Comparison of ENCODE assay signal across 8 cellular contexts in genomic region chr3:17412950-17413530, GRCh38.
DNase-seq lines count a peak whose midpoint lies in the region; ATAC-seq, FAIRE-seq and TF ChIP-seq lines count a peak whose summit lies in the region.

No MANE protein-coding gene starts in this region.

- H3K27me3 ChIP-seq in body of pancreas (no peaks in the 10 kb centered on the region), thoracic aorta (replicated peaks; ENCODE audit: insufficient read depth) (no peaks in the 10 kb centered on the region)

- no peaks in the 10 kb centered on the region for H3K4me1 ChIP-seq in body of pancreas
- peaks cover 0 to 4% of the 10 kb centered on the region in 2 donors for H3K4me1 ChIP-seq in kidney (ENCODE audit: control insufficient read depth in 1 of 2, insufficient read depth in 1 of 2, low read depth in 1 of 2, low read length in 2 of 2)
- H3K4me1 ChIP-seq in thoracic aorta (ENCODE audit: control insufficient read depth in 1 of 2, low read depth in 2 of 2), result no peaks in the 10 kb centered on the region

- H3K9me3 ChIP-seq in body of pancreas (no peaks in the 10 kb centered on the region), kidney (ENCODE audit: control insufficient read depth in 1 of 2, low read length in 2 of 2) (no peaks in the 10 kb centered on the region), thoracic aorta (no peaks in the 10 kb centered on the region)

- TF ChIP-seq CTCF in body of pancreas (IDR thresholded peaks at IDR 0.05) (peak; percentile 53 to 80 (median 75)), kidney (IDR thresholded peaks at IDR 0.05; ENCODE audit: borderline replicate concordance, extremely low read depth, insufficient read depth) (peak; percentile 79), thoracic aorta (IDR thresholded peaks at IDR 0.05) (peak; percentile 64)

- H3K27ac ChIP-seq in body of pancreas (no peak overlapping the region), kidney (ENCODE audit: low read depth in 2 of 2, low read length in 2 of 2) (no peak overlapping the region), thoracic aorta (no peak overlapping the region)

- TF ChIP-seq POLR2A in body of pancreas (IDR thresholded peaks at IDR 0.05), result no peak

- peak; percentile 80 for FAIRE-seq in kidney (lab: Jason Lieb, UNC)

- peak; percentile 92 for ATAC-seq in GM19452 (IDR thresholded peaks at IDR 0.05; ENCODE audit: unreplicated experiment)
- peak; percentile 96 for ATAC-seq in HG03442 (IDR thresholded peaks at IDR 0.05; ENCODE audit: unreplicated experiment)
- ATAC-seq in body of pancreas, result peak; percentile 62
- ATAC-seq in thoracic aorta (ENCODE audit: insufficient number of reproducible peaks, low FRiP score, low read depth), result no peak

- no peaks in the 10 kb centered on the region for H3K36me3 ChIP-seq in body of pancreas (replicated peaks in 1 of 2; ENCODE audit: insufficient read depth in 1 of 2, low read depth in 2 of 2)
- H3K36me3 ChIP-seq in kidney (ENCODE audit: control insufficient read depth in 1 of 2, insufficient read depth in 2 of 2, low read length in 2 of 2), result no peaks in the 10 kb centered on the region
- H3K36me3 ChIP-seq in thoracic aorta, result no peaks in the 10 kb centered on the region

- intact Hi-C loops in body of pancreas (cut with DNase I) (no loop called here), kidney (cut with DNase I) (loop anchor here (10.0 kb wide), 1 partner anchor 138 kb away; no protein-coding TSS in a partner anchor)

- DNase-seq in ELR (ENCODE audit: low read depth), result peak; percentile 68
- DNase-seq in NCI-H526 treated with DMSO at 0.1 percent for 48 hours (lab: John Stamatoyannopoulos, UW), result peak; percentile 56
- peak in 2 of 4 donors; percentile 22 to 41 for DNase-seq in body of pancreas
- DNase-seq in kidney, result no peak
- DNase-seq in thoracic aorta (ENCODE audit: low spot score), result no peak
- DNase-seq in activated gamma-delta T cell (lab: John Stamatoyannopoulos, UW), result no peak

- no peak overlapping the region for H3K9ac ChIP-seq in kidney (ENCODE audit: low read length in 2 of 2)

- no peak overlapping the region for H3K4me3 ChIP-seq in body of pancreas
- no peak overlapping the region for H3K4me3 ChIP-seq in kidney (ENCODE audit: low read length in 2 of 2)
- H3K4me3 ChIP-seq in thoracic aorta, result no peak overlapping the region

Comparison
In these comparisons a context has a peak if more than half of its experiments do, and no peak if none do; other contexts are left out.
1. DNase-seq: peak in ELR (single experiment) and NCI-H526 treated with DMSO at 0.1 percent for 48 hours (single experiment); none in kidney (single experiment), thoracic aorta (single experiment) and activated gamma-delta T cell (single experiment).
2. Peak in every context shown above with its lines, with median percentiles within 50 percentile points of each other: CTCF ChIP-seq.